In genomic region chr4:43968041-43968440, GRCh38 we compare ENCODE assay signal across 35 cellular contexts.
"Had no signal": no experiment of that assay in that cellular context is flagged by ENCODE, and none has a peak within 500 bp of the region (broad histone marks: within the 10 kb centered on the region; RNA-seq: fewer than 3 reads in every experiment).

No MANE protein-coding gene starts in this region.

- H3K4me2 ChIP-seq: KMS-11 had no signal

- H3K27ac ChIP-seq: KMS-11 had no signal

- H3K36me3 ChIP-seq: MG63 had no signal

- H3K9ac ChIP-seq: KMS-11 had no signal

- H3K9me3 ChIP-seq: MG63 had no signal

- H3K4me3 ChIP-seq: MG63 had no signal

- DNase-seq: Karpas-422, Kasumi-1, KG1, MG63, MM.1S, MV-4-11, NCI-H1048, NCI-H1092, NCI-H1092 treated with DMSO at 0.1 percent for 48 hours, NCI-H1105, NCI-H1105 treated with DMSO at 0.1 percent for 48 hours, NCI-H1417 treated with DMSO at 0.1 percent for 48 hours, NCI-H1436, NCI-H1436 treated with DMSO at 0.1 percent for 48 hours, NCI-H146, NCI-H1694, NCI-H1694 treated with DMSO at 0.1 percent for 48 hours, NCI-H187, NCI-H187 treated with DMSO at 0.1 percent for 48 hours, NCI-H1930, NCI-H2029, NCI-H2029 treated with DMSO at 0.1 percent for 48 hours, NCI-H2081, NCI-H2081 treated with DMSO at 0.1 percent for 48 hours, NCI-H2107, NCI-H2171, NCI-H2171 treated with DMSO at 0.1 percent for 48 hours, NCI-H2227 treated with DMSO at 0.1 percent for 48 hours, NCI-H226, NCI-H345, NCI-H446, NCI-H446 treated with DMSO at 0.1 percent for 48 hours, NCI-H510A, NCI-H510A treated with DMSO at 0.1 percent for 48 hours had no signal
